22 cellular contexts compared by ENCODE assay signal in genomic region chr15:48623456-48623855, GRCh38.
"Had no signal": no experiment of that assay in that cellular context is flagged by ENCODE, and none has a peak within 500 bp of the region (broad histone marks: within the 10 kb centered on the region; RNA-seq: fewer than 3 reads in every experiment).

No MANE protein-coding gene starts in this region.

- H3K4me1 Mint-ChIP-seq: endodermal cell, mesothelial cell of epicardium, naive B cell had no signal

- H3K27ac Mint-ChIP-seq: effector memory CD8-positive, alpha-beta T cell; endodermal cell; mesothelial cell of epicardium; naive B cell had no signal

- H3K9me3 Mint-ChIP-seq: effector memory CD8-positive, alpha-beta T cell; mesothelial cell of epicardium; naive B cell had no signal

- H3K4me3 Mint-ChIP-seq: effector memory CD8-positive, alpha-beta T cell; endodermal cell; mesothelial cell of epicardium; naive B cell had no signal

- H3K27ac ChIP-seq: dorsolateral prefrontal cortex, epithelial cell of prostate, esophagus squamous epithelium, gastrocnemius medialis, heart left ventricle, left lung, lower lobe of right lung had no signal

- DNase-seq: dermis blood vessel endothelial cell; dorsolateral prefrontal cortex; effector CD8-positive, alpha-beta T cell; effector memory CD8-positive, alpha-beta T cell; endodermal cell; erythroblast; esophagus squamous epithelium; foreskin fibroblast; foreskin melanocyte; gastrocnemius medialis; heart left ventricle; hippocampal formation; left cardiac atrium; left lung; left ventricle myocardium superior; lower lobe of right lung; mesenchymal stem cell; mucosa of descending colon; naive B cell had no signal

- H3K9me3 ChIP-seq: esophagus squamous epithelium, gastrocnemius medialis, heart left ventricle, left lung, lower lobe of right lung, mucosa of descending colon had no signal

- H3K27me3 Mint-ChIP-seq: naive B cell had no signal

- H3K27me3 ChIP-seq: dorsolateral prefrontal cortex, esophagus squamous epithelium, gastrocnemius medialis, heart left ventricle, left lung had no signal

- H3K36me3 ChIP-seq: esophagus squamous epithelium, gastrocnemius medialis, left lung, lower lobe of right lung had no signal

- H3K4me3 ChIP-seq: coronary artery, dorsolateral prefrontal cortex, esophagus squamous epithelium, gastrocnemius medialis, heart left ventricle, left lung, lower lobe of right lung, mucosa of descending colon had no signal

- H3K36me3 Mint-ChIP-seq: mesothelial cell of epicardium, naive B cell had no signal
